ENCODE assay signal across 8 cellular contexts in genomic region chr1:26744075-26744958, GRCh38. TPM values are rescaled to one million over a fixed set of nuclear protein-coding genes. Genes with fewer than 3 reads are reported as not detected.
DNase-seq lines count a peak whose midpoint lies in the region; ATAC-seq and TF ChIP-seq lines count a peak whose summit lies in the region.

No MANE protein-coding gene starts in this region.

- peaks cover 0 to 3% of the 10 kb centered on the region in 2 donors for H3K36me3 ChIP-seq in thyroid gland

- peak overlapping the region; percentile 9 to 71 (median 53) for H3K27ac ChIP-seq in thyroid gland

- H3K4me1 ChIP-seq in thyroid gland, result peaks cover 12 to 37% of the 10 kb centered on the region in 2 donors

- peak overlapping the region; percentile 90 for H3K27ac Mint-ChIP-seq in activated T-helper 17 cell treated with anti-CD3 and anti-CD28 coated beads, Interleukin-2, amount 50 U/mL, for 72 hours
- peak overlapping the region; percentile 79 for H3K27ac Mint-ChIP-seq in osteocyte (ENCODE audit: unreplicated experiment)

- no peaks in the 10 kb centered on the region for H3K9me3 Mint-ChIP-seq in activated T-helper 17 cell treated with anti-CD3 and anti-CD28 coated beads, Interleukin-2, amount 50 U/mL, for 72 hours
- no peaks in the 10 kb centered on the region for H3K9me3 Mint-ChIP-seq in osteocyte (ENCODE audit: unreplicated experiment)

- no peaks in the 10 kb centered on the region for H3K27me3 Mint-ChIP-seq in activated T-helper 17 cell treated with anti-CD3 and anti-CD28 coated beads, Interleukin-2, amount 50 U/mL, for 72 hours
- H3K27me3 Mint-ChIP-seq in osteocyte (ENCODE audit: unreplicated experiment), result no peaks in the 10 kb centered on the region

- intact Hi-C loops in thyroid gland (cut with DNase I), result no loop called here

- TF ChIP-seq CTCF in foreskin fibroblast (IDR thresholded peaks at IDR 0.05; ENCODE audit: low read depth, low read length), result no peak
- no peak for TF ChIP-seq CTCF in osteocyte (IDR thresholded peaks at IDR 0.05)
- no peak for TF ChIP-seq CTCF in thyroid gland (IDR thresholded peaks at IDR 0.05)

- H3K27me3 ChIP-seq in thyroid gland, result no peaks in the 10 kb centered on the region

- peak overlapping the region; percentile 84 for H3K4me3 Mint-ChIP-seq in activated T-helper 17 cell treated with anti-CD3 and anti-CD28 coated beads, Interleukin-2, amount 50 U/mL, for 72 hours
- H3K4me3 Mint-ChIP-seq in osteocyte (ENCODE audit: unreplicated experiment), result no peak overlapping the region

- DNase-seq in AG08396 (ENCODE audit: low spot score) (peak; percentile 65), RKO (ENCODE audit: low spot score) (peak; percentile 88), foreskin fibroblast (peak; percentile 82 to 91), osteocyte (ENCODE audit: extremely low spot score, unreplicated experiment) (no peak), thyroid gland (peak; percentile 38 to 44)

- no peak overlapping the region for H3K4me3 ChIP-seq in foreskin fibroblast (ENCODE audit: low read depth in 1 of 2, low read length in 2 of 2)
- no peak overlapping the region for H3K4me3 ChIP-seq in thyroid gland (replicated peaks in 1 of 3)

- WGBS in thyroid gland, 2 donors, result 51 to 69% methylated on average over 8 of the region's 8 CpGs

- no peaks in the 10 kb centered on the region for H3K9me3 ChIP-seq in thyroid gland

- H3K4me1 Mint-ChIP-seq in activated T-helper 17 cell treated with anti-CD3 and anti-CD28 coated beads, Interleukin-2, amount 50 U/mL, for 72 hours, result peaks cover 49% of the 10 kb centered on the region
- H3K4me1 Mint-ChIP-seq in osteocyte (ENCODE audit: unreplicated experiment), result peaks cover 26% of the 10 kb centered on the region

- peak; percentile 95 for ATAC-seq in GM19025 (IDR thresholded peaks at IDR 0.05; ENCODE audit: low read depth, unreplicated experiment)
- ATAC-seq in HG03196 (IDR thresholded peaks at IDR 0.05; ENCODE audit: unreplicated experiment), result peak; percentile 95
- peak; percentile 88 for ATAC-seq in activated T-helper 17 cell treated with anti-CD3 and anti-CD28 coated beads, Interleukin-2, amount 50 U/mL, for 72 hours (replicated peaks)

- H3K36me3 Mint-ChIP-seq in activated T-helper 17 cell treated with anti-CD3 and anti-CD28 coated beads, Interleukin-2, amount 50 U/mL, for 72 hours (ENCODE audit: low read depth), result peaks cover 92% of the 10 kb centered on the region
- H3K36me3 Mint-ChIP-seq in osteocyte (ENCODE audit: unreplicated experiment), result peaks cover 44% of the 10 kb centered on the region

- TF ChIP-seq POLR2A in thyroid gland (IDR thresholded peaks at IDR 0.05), result peak in 1 of 2 donors; percentile 20

RNA-seq across cellular contexts. Expression of gene PIGV, which starts 43.4 kb away (rescaled TPM):
- 10 to 100 TPM; 14.0 to 18.1 TPM for total RNA-seq in activated T-helper 17 cell treated with anti-CD3 and anti-CD28 coated beads, Interleukin-2, amount 50 U/mL, for 72 hours
- total RNA-seq in osteocyte, result 14.2 TPM in 2 replicates
- 10 to 100 TPM; 20.5 to 39.4 (median 27.8) TPM for total RNA-seq in thyroid gland

RNA-seq across cellular contexts. Expression of gene ARID1A, which starts 48.5 kb away (rescaled TPM):
- 10 to 100 TPM; 72.5 to 83.4 TPM for total RNA-seq in activated T-helper 17 cell treated with anti-CD3 and anti-CD28 coated beads, Interleukin-2, amount 50 U/mL, for 72 hours
- total RNA-seq in osteocyte (70.0 and 78.7 TPM in 2 replicates), thyroid gland (10 to 100 TPM; 44.1 to 97.3 (median 78.4) TPM)
